In the genomic region with DNA sequence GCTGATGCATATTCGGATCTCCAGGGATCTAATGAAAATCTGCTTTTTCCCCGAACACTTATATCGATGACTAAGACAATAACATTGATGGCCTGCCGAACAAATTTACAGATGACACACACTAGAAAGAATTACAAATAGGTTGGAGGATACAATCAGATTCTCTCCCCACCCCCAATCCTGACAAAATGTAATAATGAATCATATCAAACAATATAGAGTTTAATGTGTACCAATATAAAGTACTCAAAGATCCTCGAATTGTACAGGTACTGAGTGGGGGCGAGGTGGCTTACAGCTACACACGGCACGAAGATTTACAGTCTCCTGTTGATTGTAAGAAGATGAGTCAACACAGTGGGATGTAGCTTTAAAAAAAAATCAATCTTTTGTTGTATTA, we compare ENCODE assay signal across 19 cellular contexts.
A peak's percentile ranks its signal among the peaks of the same experiment; 100 is the strongest.
DNase-seq lines count a peak whose midpoint lies in the region; ATAC-seq, FAIRE-seq and TF ChIP-seq lines count a peak whose summit lies in the region.
"Had no signal": no experiment of that assay in that cellular context is flagged by ENCODE, and none has a peak within 500 bp of the region (broad histone marks: within the 10 kb centered on the region; RNA-seq: fewer than 3 reads in every experiment).

No MANE protein-coding gene starts in this region.

- POLR2A ChIA-PET in MCF 10A (lab: Yijun Ruan, JAX) = interaction anchor here (0.6 to 1.9 kb wide), 5 partner anchors 8 to 28 kb away, joined by 3 to 5 read pairs (median 3); no protein-coding TSS in a partner anchor

- H3K27ac ChIP-seq in breast epithelium (no peak overlapping the region), RWPE2 (ENCODE audit: poor library complexity, severe bottlenecking) (peak overlapping the region; percentile 46)
- H3K27ac ChIP-seq: BLaER1 had no signal

- no peaks in the 10 kb centered on the region for H3K27me3 ChIP-seq in breast epithelium
- H3K27me3 ChIP-seq in RWPE2 (ENCODE audit: insufficient read depth, poor library complexity, severe bottlenecking) = no peaks in the 10 kb centered on the region
- H3K27me3 ChIP-seq: BLaER1 had no signal

- BruUV-seq in MCF 10A (replicated peaks; lab: Mats Ljungman, UMichigan) = no TSS peak

- no peak for FAIRE-seq in urothelium cell line (lab: Jason Lieb, UNC)
- FAIRE-seq: D721Med, H1 had no signal

- no peak overlapping the region for H3K27ac Mint-ChIP-seq in MCF 10A (ENCODE audit: low read depth, unreplicated experiment)
- H3K27ac Mint-ChIP-seq: CD8-positive, alpha-beta T cell; HFFc6; IgD-negative memory B cell had no signal

- TF ChIP-seq CTCF in MCF 10A (IDR thresholded peaks at IDR 0.05; ENCODE audit: unreplicated experiment) = no peak
- TF ChIP-seq CTCF in breast epithelium (IDR thresholded peaks at IDR 0.05) = no peak
- TF ChIP-seq CTCF in RWPE2 (IDR thresholded peaks at IDR 0.05; ENCODE audit: poor library complexity, severe bottlenecking) = no peak
- TF ChIP-seq CTCF in epithelial cell of esophagus (IDR thresholded peaks at IDR 0.05; ENCODE audit: insufficient read depth, low read depth, low read length, missing control alignments) = no peak

- intact Hi-C loops in MCF 10A (cut with micrococcal nuclease) (no loop called here), breast epithelium (cut with DNase I; ENCODE audit: low total_unique reads) (no loop called here)

- H3K4me3 ChIP-seq in breast epithelium = no peak overlapping the region
- H3K4me3 ChIP-seq in RWPE2 (ENCODE audit: severe bottlenecking) = no peak overlapping the region
- no peak overlapping the region for H3K4me3 ChIP-seq in epithelial cell of esophagus (ENCODE audit: low read length)
- H3K4me3 ChIP-seq: BLaER1 had no signal

- peak; percentile 23 for DNase-seq in MCF 10A (ENCODE audit: unreplicated experiment)
- no peak for DNase-seq in breast epithelium (ENCODE audit: low spot score in 2 of 2)
- no peak for DNase-seq in RWPE2 (ENCODE audit: low spot score)
- peak; percentile 38 for DNase-seq in epithelial cell of esophagus (ENCODE audit: low read depth)
- DNase-seq in urothelium cell line (ENCODE audit: low spot score) = peak; percentile 37
- no peak for DNase-seq in NCI-H1417 treated with DMSO at 0.1 percent for 48 hours (lab: John Stamatoyannopoulos, UW)
- DNase-seq in occipital lobe (lab: John Stamatoyannopoulos, UW) = no peak
- DNase-seq: 8988T; CD8-positive, alpha-beta T cell; DND-41; HFFc6; NCI-H2029; NCI-H2171 treated with DMSO at 0.1 percent for 48 hours; NCI-H510A had no signal

- H3K36me3 ChIP-seq in breast epithelium = no peaks in the 10 kb centered on the region
- no peaks in the 10 kb centered on the region for H3K36me3 ChIP-seq in RWPE2 (ENCODE audit: low read depth)
- H3K36me3 ChIP-seq: BLaER1 had no signal

- no peaks in the 10 kb centered on the region for H3K36me3 Mint-ChIP-seq in MCF 10A (ENCODE audit: insufficient read depth, unreplicated experiment)
- H3K36me3 Mint-ChIP-seq: CD8-positive, alpha-beta T cell; IgD-negative memory B cell had no signal

- H3K4me1 Mint-ChIP-seq in MCF 10A (ENCODE audit: insufficient read depth, unreplicated experiment) = peaks cover 10% of the 10 kb centered on the region

- no peaks in the 10 kb centered on the region for H3K9me3 ChIP-seq in breast epithelium
- no peaks in the 10 kb centered on the region for H3K9me3 ChIP-seq in RWPE2 (ENCODE audit: severe bottlenecking)

- ATAC-seq in RWPE2 (ENCODE audit: low read depth) (peak; percentile 95), GM21737 (IDR thresholded peaks at IDR 0.05; ENCODE audit: unreplicated experiment) (no peak)
- ATAC-seq: CD8-positive, alpha-beta T cell had no signal

- H3K27me3 Mint-ChIP-seq in MCF 10A (ENCODE audit: insufficient read depth, unreplicated experiment) = no peaks in the 10 kb centered on the region
- H3K27me3 Mint-ChIP-seq: IgD-negative memory B cell had no signal

- H3K4me1 ChIP-seq in breast epithelium = no peaks in the 10 kb centered on the region
- peaks cover 13% of the 10 kb centered on the region for H3K4me1 ChIP-seq in RWPE2 (ENCODE audit: insufficient read depth, poor library complexity, severe bottlenecking)
- H3K4me1 ChIP-seq: BLaER1 had no signal

- TF ChIP-seq POLR2A in breast epithelium (IDR thresholded peaks at IDR 0.05) = no peak

- H3K9me3 Mint-ChIP-seq in MCF 10A (ENCODE audit: unreplicated experiment) = peaks cover 19% of the 10 kb centered on the region
- H3K9me3 Mint-ChIP-seq: CD8-positive, alpha-beta T cell had no signal

- no peak overlapping the region for H3K4me3 Mint-ChIP-seq in MCF 10A (ENCODE audit: unreplicated experiment)
- H3K4me3 Mint-ChIP-seq: CD8-positive, alpha-beta T cell; HFFc6 had no signal

- CTCF ChIA-PET in MCF 10A (lab: Yijun Ruan, JAX) = interaction anchor here (0.5 to 1.2 kb wide), 2 partner anchors 13 to 76 kb away, joined by 3 to 4 read pairs; no protein-coding TSS in a partner anchor

Comparison
In these comparisons a context has a peak if more than half of its experiments do, and no peak if none do; other contexts are left out.
1. DNase-seq: peak in MCF 10A (single experiment), epithelial cell of esophagus (single experiment) and urothelium cell line (single experiment); none in breast epithelium (0 of 2), RWPE2 (single experiment), NCI-H1417 treated with DMSO at 0.1 percent for 48 hours (single experiment) and occipital lobe (single experiment).